8 cellular contexts compared by ENCODE assay signal in genomic region chr1:109586055-109586454, GRCh38. TPM values are rescaled to one million over a fixed set of nuclear protein-coding genes. Genes with fewer than 3 reads are reported as not detected.
"Had no signal": no experiment of that assay in that cellular context is flagged by ENCODE, and none has a peak within 500 bp of the region (broad histone marks: within the 10 kb centered on the region; RNA-seq: fewer than 3 reads in every experiment).

No MANE protein-coding gene starts in this region.

- H2AFZ ChIP-seq: GM23338 had no signal

- H3K4me3 ChIP-seq: GM23338, K562 had no signal

- H3K4me1 Mint-ChIP-seq: GM23338, H9 had no signal

- H3K27ac Mint-ChIP-seq: GM23338, H9 had no signal

- DNase-seq: H9, HCEC 1CT, IMR-90 had no signal

- FAIRE-seq: H1, H54, K562 had no signal

- H3K4me2 ChIP-seq: GM23338 had no signal

- H3K9me3 Mint-ChIP-seq: GM23338, H9 had no signal

- H3K4me3 Mint-ChIP-seq: GM23338, H9 had no signal

- ATAC-seq: GM23338, K562 had no signal

RNA-seq across cellular contexts. Expression of gene GNAT2, which starts 33.4 kb away (rescaled TPM):
- total RNA-seq: H1 had no signal
- polyA plus RNA-seq: GM23338 had no signal

RNA-seq across cellular contexts. Expression of gene GPR61, which starts 46.4 kb away (rescaled TPM):
- total RNA-seq: GM23338, HT1080, IMR-90 had no signal
- polyA plus RNA-seq: IMR-90 had no signal
